Comparison of ENCODE assay signal across 14 cellular contexts in genomic region chr7:157473051-157473569, GRCh38.
"Had no signal": no experiment of that assay in that cellular context is flagged by ENCODE, and none has a peak within 500 bp of the region (broad histone marks: within the 10 kb centered on the region; RNA-seq: fewer than 3 reads in every experiment).

No MANE protein-coding gene starts in this region.

- H3K27me3 ChIP-seq: cardiac muscle cell, testis had no signal

- H3K27ac Mint-ChIP-seq: memory B cell; nephron; stimulated activated naive CD8-positive, alpha-beta T cell treated with anti-CD3 and anti-CD28 coated beads, Interleukin-15, amount 100 ng/mL, for 72 hours had no signal

- H3K4me3 ChIP-seq: cardiac muscle cell, gastroesophageal sphincter, left lung, testis had no signal

- H3K4me1 Mint-ChIP-seq: memory B cell, nephron had no signal

- H3K27me3 Mint-ChIP-seq: memory B cell had no signal

- H3K9me3 ChIP-seq: testis had no signal

- ATAC-seq: gastroesophageal sphincter; left lung; stimulated activated naive CD8-positive, alpha-beta T cell treated with anti-CD3 and anti-CD28 coated beads, Interleukin-15, amount 100 ng/mL, for 72 hours had no signal

- H3K4me1 ChIP-seq: gastroesophageal sphincter, left lung, testis had no signal

- H3K36me3 ChIP-seq: cardiac muscle cell, gastroesophageal sphincter, left lung had no signal

- DNase-seq: activated effector memory CD4-positive, alpha-beta T cell treated with Interleukin-2 at 50 U/mL for 16 hours; cortex of kidney; effector CD8-positive, alpha-beta T cell; occipital lobe; SK-N-SH; stimulated activated CD4-positive, alpha-beta T cell treated with anti-CD3 and anti-CD28 coated beads, Interleukin-15, amount 100 ng/mL, for 24 hours; stimulated activated CD4-positive, alpha-beta T cell treated with anti-CD3 and anti-CD28 coated beads, Interleukin-4, amount 100 ng/mL, for 24 hours; stimulated activated naive CD8-positive, alpha-beta T cell treated with anti-CD3 and anti-CD28 coated beads, Interleukin-15, amount 100 ng/mL, for 72 hours; testis had no signal

- H3K27ac ChIP-seq: cardiac muscle cell, gastroesophageal sphincter, left lung, testis had no signal

- H3K4me3 Mint-ChIP-seq: memory B cell; nephron; stimulated activated naive CD8-positive, alpha-beta T cell treated with anti-CD3 and anti-CD28 coated beads, Interleukin-15, amount 100 ng/mL, for 72 hours had no signal
